1 cellular context compared by ENCODE assay signal in genomic region chr3:119597548-119598288, GRCh38.
TF ChIP-seq lines count a peak whose summit lies in the region.

TSS of gene PLA1A (plus strand) at chr3:119597885. CDS start at chr3:119597914, 29 bp downstream.

TF ChIP-seq in GM12878, 131 proteins besides CTCF, POLR2A, EP300 and RAD21 (continued from another document):
- TF ChIP-seq IKZF1 (conservative IDR thresholded peaks at IDR 0.05) (peak; percentile 67; the same call in 1 of the 2 replicates), IKZF2 (IDR thresholded peaks at IDR 0.05) (peak in 1 of 2 experiments; percentile 21; a peak in 2 of 4 replicates), RELA (IDR thresholded peaks at IDR 0.05; ENCODE audit: borderline replicate concordance, partially characterized antibody) (peak; percentile 56), RELB (IDR thresholded peaks at IDR 0.05; ENCODE audit: low read depth) (peak; percentile 78), ZNF687 (IDR thresholded peaks at IDR 0.05) (0 out of 2 replicates have a peak, but pooled peaks have one; percentile 10), NKRF (conservative IDR thresholded peaks at IDR 0.05) (peak; percentile 31; the same call in 1 of the 2 replicates), MXI1 (IDR thresholded peaks at IDR 0.05; ENCODE audit: low read depth, low read length) (peak; percentile 63; the same call in 1 of the 2 replicates), FOXM1 (IDR thresholded peaks at IDR 0.05; ENCODE audit: low read depth, low read length) (0 out of 2 replicates have a peak, but pooled peaks have one; percentile 32), CHD2 (IDR thresholded peaks at IDR 0.05; ENCODE audit: borderline replicate concordance, low read depth, low read length) (no peak), CBX5 (IDR thresholded peaks at IDR 0.05; ENCODE audit: low read depth) (0 out of 2 replicates have a peak, but pooled peaks have one; percentile 27), NR2F1 (conservative IDR thresholded peaks at IDR 0.05) (peak; percentile 85; the same call in 1 of the 2 replicates), JUNB (IDR thresholded peaks at IDR 0.05) (peak; percentile 39; the same call in 1 of the 2 replicates), SMAD5 (IDR thresholded peaks at IDR 0.05; ENCODE audit: low read depth) (peak; percentile 81), ATF7 (IDR thresholded peaks at IDR 0.05; ENCODE audit: low read depth) (no peak), MTA2 (IDR thresholded peaks at IDR 0.05; ENCODE audit: low read depth) (0 out of 2 replicates have a peak, but pooled peaks have one; percentile 16), DPF2 (IDR thresholded peaks at IDR 0.05) (peak; percentile 64), MTA3 (IDR thresholded peaks at IDR 0.05; ENCODE audit: borderline replicate concordance, low read length) (peak; percentile 65; the same call in 1 of the 2 replicates), BCLAF1 (IDR thresholded peaks at IDR 0.05) (no peak), HDAC2 (IDR thresholded peaks at IDR 0.05) (no peak), POLR2AphosphoS5 (IDR thresholded peaks at IDR 0.05; ENCODE audit: low read length) (peak; percentile 83), RAD51 (IDR thresholded peaks at IDR 0.05) (peak; percentile 72), SMAD1 (IDR thresholded peaks at IDR 0.05; ENCODE audit: low read depth, partially characterized antibody) (peak; percentile 48), TBL1XR1 (IDR thresholded peaks at IDR 0.05; ENCODE audit: low read depth, low read length) (0 out of 2 replicates have a peak, but pooled peaks have one; percentile 19), ZNF207 (IDR thresholded peaks at IDR 0.05; ENCODE audit: borderline replicate concordance) (no peak; the same call in 1 of the 2 replicates), MEF2A (IDR thresholded peaks at IDR 0.05; ENCODE audit: insufficient read depth, low read depth, low read length) (0 out of 2 replicates have a peak, but pooled peaks have one; percentile 12), MYC (IDR thresholded peaks at IDR 0.05; ENCODE audit: insufficient read depth, insufficient read length, insufficient replicate concordance, low read length, severe bottlenecking) (no peak), BMI1 (IDR thresholded peaks at IDR 0.05; ENCODE audit: borderline replicate concordance) (peak; percentile 25; the same call in 1 of the 2 replicates), ATF2 (IDR thresholded peaks at IDR 0.05; ENCODE audit: low read length) (no peak; the same call in 1 of the 2 replicates), GATAD2B (conservative IDR thresholded peaks at IDR 0.05; ENCODE audit: low read depth) (peak; percentile 13; the same call in 1 of the 2 replicates)
TF ChIP-seq in GM12878: peak in this region for 25.
